In the genomic region with DNA sequence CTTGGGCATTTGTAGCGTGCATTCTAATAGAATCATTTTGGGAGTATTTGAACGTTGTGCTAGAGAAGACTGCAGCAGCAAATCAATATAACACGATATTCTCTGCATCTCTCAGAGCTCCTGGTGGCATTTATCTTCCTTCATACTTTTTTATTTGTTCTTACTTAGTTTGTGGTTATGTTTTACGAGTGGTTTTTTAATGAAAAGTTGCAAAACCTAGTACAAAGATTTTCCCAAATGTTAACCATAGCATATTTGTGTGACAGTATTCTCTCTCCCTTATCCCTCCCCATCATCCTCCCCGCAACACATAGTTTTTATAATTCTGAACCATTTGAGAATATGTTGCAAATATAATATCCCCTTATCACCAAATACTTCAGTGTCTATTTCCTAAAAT, we compare ENCODE assay signal across 1 cellular context.
TF ChIP-seq lines count a peak whose summit lies in the region.

No MANE protein-coding gene starts in this region.

TF ChIP-seq in K562, 482 proteins besides CTCF, POLR2A, EP300 and RAD21:
- TF ChIP-seq TOE1 (IDR thresholded peaks at IDR 0.05; ENCODE audit: borderline replicate concordance) (no peak), TOE1 (CRISPR knock-in tag; IDR thresholded peaks at IDR 0.05; ENCODE audit: borderline replicate concordance, low read depth) (no peak), DMBX1 (CRISPR knock-in tag; IDR thresholded peaks at IDR 0.05; ENCODE audit: borderline replicate concordance) (no peak), ZFP1 (CRISPR knock-in tag; IDR thresholded peaks at IDR 0.05) (no peak), ILF3 (IDR thresholded peaks at IDR 0.05; ENCODE audit: borderline replicate concordance) (no peak)
